8 cellular contexts compared by ENCODE assay signal in the genomic region with DNA sequence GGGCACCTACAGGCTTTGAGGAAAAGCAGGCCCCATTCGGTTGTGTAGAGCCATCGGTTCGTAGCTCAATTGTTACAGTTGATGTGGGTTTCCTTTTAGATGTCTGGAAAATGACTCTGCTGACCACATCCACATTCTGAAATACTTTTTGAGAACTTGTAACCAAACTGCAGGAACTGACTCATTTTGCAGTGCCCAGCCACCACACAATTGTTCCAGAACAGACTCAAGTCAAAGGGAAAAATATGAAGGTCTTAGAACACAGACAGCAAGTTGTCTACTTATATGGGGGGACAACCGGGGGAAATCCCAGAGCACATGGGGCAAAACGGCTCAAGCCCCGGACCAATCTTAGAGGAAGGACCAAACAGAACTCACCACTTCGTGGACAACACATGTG.
A peak's percentile ranks its signal among the peaks of the same experiment; 100 is the strongest.
DNase-seq lines count a peak whose midpoint lies in the region; ATAC-seq and TF ChIP-seq lines count a peak whose summit lies in the region.

No MANE protein-coding gene starts in this region.

- intact Hi-C loops in sigmoid colon (cut with DNase I) = no loop called here

- H3K9me3 ChIP-seq in thoracic aorta (no peaks in the 10 kb centered on the region), sigmoid colon (no peaks in the 10 kb centered on the region)

- DNase-seq in AG08395 (ENCODE audit: low spot score) (peak; percentile 78), HS-27A (ENCODE audit: low read depth) (peak; percentile 59), foreskin melanocyte (peak; percentile 78), thoracic aorta (ENCODE audit: low spot score) (no peak), NCI-H187 (lab: John Stamatoyannopoulos, UW) (no peak), sigmoid colon (no peak)
- DNase-seq in activated CD4-positive, alpha-beta T cell treated with anti-CD3 and anti-CD28 coated beads for 4 hours = peak; percentile 39 to 41

- ATAC-seq in GM19025 (IDR thresholded peaks at IDR 0.05; ENCODE audit: low read depth, unreplicated experiment) (peak; percentile 42), thoracic aorta (ENCODE audit: insufficient number of reproducible peaks, low FRiP score, low read depth) (no peak)

- 45 to 78% methylated on average over 7 of the region's 7 CpGs for WGBS in sigmoid colon, 2 donors

- H3K4me1 ChIP-seq in thoracic aorta (ENCODE audit: control insufficient read depth in 1 of 2, low read depth in 2 of 2) = peaks cover 0 to 3% of the 10 kb centered on the region in 2 donors
- H3K4me1 ChIP-seq in sigmoid colon = no peaks in the 10 kb centered on the region

- TF ChIP-seq CTCF in thoracic aorta (IDR thresholded peaks at IDR 0.05) (no peak), sigmoid colon (IDR thresholded peaks at IDR 0.05) (no peak)

- H3K27ac ChIP-seq in thoracic aorta (peak overlapping the region; percentile 22 to 57), sigmoid colon (peak overlapping the region in 2 of 4 donors; percentile 13 to 15)

- no peak for TF ChIP-seq POLR2A in sigmoid colon (IDR thresholded peaks at IDR 0.05)

- H3K27me3 ChIP-seq in thoracic aorta (replicated peaks; ENCODE audit: insufficient read depth) (no peaks in the 10 kb centered on the region), sigmoid colon (no peaks in the 10 kb centered on the region)

- no peak for TF ChIP-seq EP300 in sigmoid colon (IDR thresholded peaks at IDR 0.05)

- peak overlapping the region; percentile 29 for H3K4me3 ChIP-seq in thoracic aorta
- H3K4me3 ChIP-seq in sigmoid colon = no peak overlapping the region

- H3K36me3 ChIP-seq in thoracic aorta (no peaks in the 10 kb centered on the region), sigmoid colon (no peaks in the 10 kb centered on the region)

Comparison
In these comparisons a context has a peak if more than half of its experiments do, and no peak if none do; other contexts are left out.
1. DNase-seq: peak in AG08395 (single experiment), HS-27A (single experiment), activated CD4-positive, alpha-beta T cell treated with anti-CD3 and anti-CD28 coated beads for 4 hours (2 of 2) and foreskin melanocyte (single experiment); none in thoracic aorta (single experiment), NCI-H187 (0 of 2) and sigmoid colon (single experiment).